In genomic region chr6:164927288-164928040, GRCh38 we compare ENCODE assay signal across 8 cellular contexts.
A peak's percentile ranks its signal among the peaks of the same experiment; 100 is the strongest.
DNase-seq lines count a peak whose midpoint lies in the region; ATAC-seq and TF ChIP-seq lines count a peak whose summit lies in the region.

No MANE protein-coding gene starts in this region.

- H2BK20ac ChIP-seq in H9 (ENCODE audit: low read depth, low read length, poor library complexity, severe bottlenecking), result no peak overlapping the region

- H4K8ac ChIP-seq in H9 (replicated peaks; ENCODE audit: insufficient read length, low read depth, low read length), result no peak overlapping the region

- H2AFZ ChIP-seq in H9 (ENCODE audit: low read length), result no peak overlapping the region

- H3K27ac Mint-ChIP-seq in H9, result no peak overlapping the region
- H3K27ac Mint-ChIP-seq in activated naive CD8-positive, alpha-beta T cell treated with anti-CD3 and anti-CD28 coated beads, Interleukin-2, amount 10 ng/mL, durations not matched to agents 7 days and 5 days, result no peak overlapping the region

- no peak overlapping the region for H3K23ac ChIP-seq in H9 (ENCODE audit: insufficient read length, low read depth, low read length)

- H2BK120ac ChIP-seq in H9 (ENCODE audit: low read depth, low read length, poor library complexity, severe bottlenecking), result no peak overlapping the region

- no peaks in the 10 kb centered on the region for H3K79me1 ChIP-seq in H9 (ENCODE audit: insufficient read depth, low read depth, low read length, poor library complexity, severe bottlenecking)

- no peak overlapping the region for H3K4ac ChIP-seq in H9 (ENCODE audit: low read depth, low read length)

- no peaks in the 10 kb centered on the region for H3K79me2 ChIP-seq in H9 (ENCODE audit: insufficient read depth, low read length)

- no peak overlapping the region for H2AK5ac ChIP-seq in H9 (ENCODE audit: insufficient read length, low read length)

- H3K9me3 ChIP-seq in H9 (ENCODE audit: control insufficient read depth, low read depth, low read length) (no peaks in the 10 kb centered on the region), cardiac muscle cell (ENCODE audit: low read depth) (no peaks in the 10 kb centered on the region)

- no peak overlapping the region for H3K4me3 Mint-ChIP-seq in H9
- no peak overlapping the region for H3K4me3 Mint-ChIP-seq in activated naive CD8-positive, alpha-beta T cell treated with anti-CD3 and anti-CD28 coated beads, Interleukin-2, amount 10 ng/mL, durations not matched to agents 7 days and 5 days

- peaks cover 0 to 2% of the 10 kb centered on the region in 2 experiments; a peak in 1 of 4 replicates for H3K4me1 Mint-ChIP-seq in H9
- H3K4me1 Mint-ChIP-seq in activated naive CD8-positive, alpha-beta T cell treated with anti-CD3 and anti-CD28 coated beads, Interleukin-2, amount 10 ng/mL, durations not matched to agents 7 days and 5 days, result no peaks in the 10 kb centered on the region

- peaks cover 2 to 6% of the 10 kb centered on the region in 2 experiments; a peak in 4 of 5 replicates for H3K9me3 Mint-ChIP-seq in H9
- H3K9me3 Mint-ChIP-seq in activated naive CD8-positive, alpha-beta T cell treated with anti-CD3 and anti-CD28 coated beads, Interleukin-2, amount 10 ng/mL, durations not matched to agents 7 days and 5 days, result no peaks in the 10 kb centered on the region

- no peak overlapping the region for H3K4me3 ChIP-seq in GM12865 (ENCODE audit: low read depth, low read length)
- H3K4me3 ChIP-seq in cardiac muscle cell, result no peak overlapping the region

- no peaks in the 10 kb centered on the region for H3K36me3 ChIP-seq in cardiac muscle cell

- H2BK15ac ChIP-seq in H9 (ENCODE audit: low read depth, low read length), result no peak overlapping the region

- no peak overlapping the region for H3K14ac ChIP-seq in H9 (ENCODE audit: insufficient read depth, low read length)

- TF ChIP-seq CTCF in GM12865 (IDR thresholded peaks at IDR 0.05; ENCODE audit: insufficient read depth, low read depth, low read length, missing control alignments), result peak; percentile 94
- peak; percentile 99 for TF ChIP-seq CTCF in H9 (conservative IDR thresholded peaks at IDR 0.05)
- peak; percentile 96 for TF ChIP-seq CTCF in cardiac muscle cell (IDR thresholded peaks at IDR 0.05; ENCODE audit: low read depth, low read length)

- no peak overlapping the region for H3T11ph ChIP-seq in H9 (ENCODE audit: low read length)

- peaks cover 0 to 2% (median 2%) of the 10 kb centered on the region in 3 experiments; a peak in 4 of 7 replicates for H3K36me3 Mint-ChIP-seq in H9 (ENCODE audit: insufficient read depth in 1 of 3, low read depth in 3 of 3)
- H3K36me3 Mint-ChIP-seq in activated naive CD8-positive, alpha-beta T cell treated with anti-CD3 and anti-CD28 coated beads, Interleukin-2, amount 10 ng/mL, durations not matched to agents 7 days and 5 days, result no peaks in the 10 kb centered on the region

- no peaks in the 10 kb centered on the region for H3K23me2 ChIP-seq in H9 (ENCODE audit: insufficient read length, low read depth, low read length, poor library complexity, severe bottlenecking)

- no peak overlapping the region for H4K5ac ChIP-seq in H9 (ENCODE audit: insufficient read length, low read depth, low read length)

- H3K9ac ChIP-seq in H9 (ENCODE audit: extremely low read depth, insufficient read length, low read length), result no peak overlapping the region

- ATAC-seq in activated naive CD8-positive, alpha-beta T cell treated with anti-CD3 and anti-CD28 coated beads, Interleukin-2, amount 10 ng/mL, durations not matched to agents 7 days and 5 days (ENCODE audit: low read depth), result peak; percentile 79

- no peak overlapping the region for H2BK5ac ChIP-seq in H9 (ENCODE audit: insufficient read length, low read length)

- no peaks in the 10 kb centered on the region for H4K20me1 ChIP-seq in H9 (ENCODE audit: control insufficient read depth, insufficient read depth, insufficient read length)

- H3K27me3 ChIP-seq in H9 (ENCODE audit: insufficient read depth, low read length) (no peaks in the 10 kb centered on the region), cardiac muscle cell (no peaks in the 10 kb centered on the region)

- H2BK12ac ChIP-seq in H9 (ENCODE audit: insufficient read length, low read depth, low read length), result no peak overlapping the region

- no peak overlapping the region for H3K27ac ChIP-seq in H9 (ENCODE audit: insufficient read length, low read depth, low read length)
- no peak overlapping the region for H3K27ac ChIP-seq in cardiac muscle cell

- no peak overlapping the region for H4K91ac ChIP-seq in H9 (ENCODE audit: insufficient read length, low read depth, low read length)

- DNase-seq in GM12865 (ENCODE audit: low read depth) (peak; percentile 61), H9 (peak; percentile 75), LoVo (ENCODE audit: low spot score) (peak; percentile 57), SKM-1 (lab: John Stamatoyannopoulos, UW; ENCODE audit: unreplicated experiment) (peak; percentile 35), cardiac muscle cell (ENCODE audit: low read depth in 1 of 2, low spot score in 1 of 2) (peak; percentile 70 to 77), renal cortical epithelial cell (ENCODE audit: low read depth) (peak; percentile 30), NCI-H226 (no peak)
- peak; percentile 72 for DNase-seq in activated naive CD8-positive, alpha-beta T cell treated with anti-CD3 and anti-CD28 coated beads, Interleukin-2, amount 10 ng/mL, durations not matched to agents 7 days and 5 days

- H3K18ac ChIP-seq in H9 (ENCODE audit: insufficient read length, low read depth, low read length), result no peak overlapping the region

- H3K4me2 ChIP-seq in H9 (ENCODE audit: insufficient read depth, insufficient read length, low read length), result no peak overlapping the region

- no CpG with 5 or more reads among the region's 16 CpGs for WGBS in H9 (ENCODE audit: extremely low coverage, insufficient read length, low lambda C conversion rate)

- H3K56ac ChIP-seq in H9 (ENCODE audit: insufficient read length, low read depth, low read length), result no peak overlapping the region

- H3K4me1 ChIP-seq in H9 (ENCODE audit: insufficient read depth, low read length), result no peaks in the 10 kb centered on the region
- peaks cover 10% of the 10 kb centered on the region for H3K4me1 ChIP-seq in cardiac muscle cell (ENCODE audit: low read depth)

- no peaks in the 10 kb centered on the region for H3K27me3 Mint-ChIP-seq in H9 (ENCODE audit: low read depth)
- H3K27me3 Mint-ChIP-seq in activated naive CD8-positive, alpha-beta T cell treated with anti-CD3 and anti-CD28 coated beads, Interleukin-2, amount 10 ng/mL, durations not matched to agents 7 days and 5 days, result no peaks in the 10 kb centered on the region

- POLR2A ChIA-PET in activated naive CD8-positive, alpha-beta T cell treated with anti-CD3 and anti-CD28 coated beads, Interleukin-2, amount 10 ng/mL, durations not matched to agents 7 days and 5 days (lab: Charles Lee), result no interaction called here
